Comparison of ENCODE assay signal across 8 cellular contexts in the genomic region with DNA sequence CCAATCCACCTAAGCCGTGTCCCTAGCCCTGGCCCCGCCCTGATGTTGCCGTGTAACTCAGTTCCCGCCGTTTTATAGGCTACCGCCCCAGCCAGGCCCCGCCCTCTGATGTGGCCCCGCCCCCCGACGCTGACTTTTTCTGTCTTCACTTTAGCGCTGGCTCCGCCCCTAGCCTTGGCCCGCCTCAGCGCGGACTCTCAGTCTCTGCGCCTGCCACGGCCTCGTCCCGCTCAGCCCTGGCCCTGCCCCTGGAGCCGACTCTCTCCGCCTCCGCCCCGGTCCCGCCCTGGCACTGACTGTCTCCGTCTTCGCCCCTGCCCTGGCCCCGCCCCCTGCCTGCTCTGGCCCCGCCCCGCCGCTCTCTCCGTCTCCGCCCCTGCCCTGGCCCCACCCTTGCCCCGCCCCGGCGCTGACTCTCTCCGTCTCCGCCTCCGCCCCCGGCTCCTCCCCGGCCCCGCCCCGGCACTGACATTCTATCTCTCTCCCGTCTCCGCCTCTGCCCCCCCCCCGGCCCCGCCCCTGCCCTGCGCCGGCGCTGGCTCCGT. TPM values are rescaled to one million over a fixed set of nuclear protein-coding genes. Genes with fewer than 3 reads are reported as not detected.
A peak's percentile ranks its signal among the peaks of the same experiment; 100 is the strongest.
DNase-seq lines count a peak whose midpoint lies in the region; ATAC-seq, FAIRE-seq and TF ChIP-seq lines count a peak whose summit lies in the region.

No MANE protein-coding gene starts in this region.

- H3K36me3 ChIP-seq in BJ (ENCODE audit: control insufficient read depth, insufficient read depth, low read length), result peaks cover 3% of the 10 kb centered on the region; the same call in 1 of the 2 replicates
- no peaks in the 10 kb centered on the region for H3K36me3 ChIP-seq in HepG2 (replicated peaks in 1 of 2; ENCODE audit: control insufficient read depth in 1 of 2, insufficient read depth in 2 of 2, low read length in 2 of 2)

- H3K4me3 Mint-ChIP-seq in activated CD4-positive, alpha-beta T cell treated with anti-CD3 and anti-CD28 coated beads, Interleukin-2, amount 10 ng/mL, durations not matched to agents 7 days and 5 days, result peak overlapping the region; percentile 91

- H4K20me1 ChIP-seq in HepG2 (ENCODE audit: insufficient read depth, low read length), result no peaks in the 10 kb centered on the region; the same call in 1 of the 2 replicates

- TF ChIP-seq RAD21 in HepG2 (CRISPR knock-in tag; IDR thresholded peaks at IDR 0.05), result no peak

- no peak for FAIRE-seq in HepG2 (lab: Jason Lieb, UNC)

- H3K36me3 Mint-ChIP-seq in activated CD4-positive, alpha-beta T cell treated with anti-CD3 and anti-CD28 coated beads, Interleukin-2, amount 10 ng/mL, durations not matched to agents 7 days and 5 days (ENCODE audit: low read depth), result no peaks in the 10 kb centered on the region

- H3K79me2 ChIP-seq in HepG2 (ENCODE audit: insufficient read depth, low read length), result no peaks in the 10 kb centered on the region

- H3K4me2 ChIP-seq in HepG2 (ENCODE audit: low read depth, low read length), result peak overlapping the region; percentile 50

- H3K4me1 ChIP-seq in HepG2 (ENCODE audit: insufficient read depth, low read length), result peaks cover 11% of the 10 kb centered on the region

- peak overlapping the region; percentile 98 for H3K27ac Mint-ChIP-seq in activated CD4-positive, alpha-beta T cell treated with anti-CD3 and anti-CD28 coated beads, Interleukin-2, amount 10 ng/mL, durations not matched to agents 7 days and 5 days

- no peak for TF ChIP-seq CTCF in BJ (IDR thresholded peaks at IDR 0.05; ENCODE audit: insufficient read depth, low read depth, low read length)
- no peak for TF ChIP-seq CTCF in coronary artery (IDR thresholded peaks at IDR 0.05)
- no peak for TF ChIP-seq CTCF in HepG2 (CRISPR knock-in tag; IDR thresholded peaks at IDR 0.05)

- peak; percentile 87 for ATAC-seq in GM19372 (IDR thresholded peaks at IDR 0.05; ENCODE audit: low read depth, unreplicated experiment)
- peak; percentile 48 for ATAC-seq in HG03469 (IDR thresholded peaks at IDR 0.05; ENCODE audit: unreplicated experiment)
- peak; percentile 89 for ATAC-seq in HepG2

- CTCF ChIA-PET in BJ (lab: Yijun Ruan, JAX) (interaction anchor here (0.9 to 5.0 kb wide), 23 partner anchors 10 to 211 kb away, joined by 3 to 354 read pairs (median 9); a partner anchor contains a TSS), HepG2 (lab: Yijun Ruan, JAX; ENCODE audit: low intra/inter-chr PET ratio, low total read pairs) (interaction anchor here (1.8 to 5.3 kb wide), 3 partner anchors 60 to 193 kb away, joined by 7 to 73 read pairs (median 27); no protein-coding TSS in a partner anchor)
- CTCF ChIA-PET in activated CD4-positive, alpha-beta T cell treated with anti-CD3 and anti-CD28 coated beads, Interleukin-2, amount 10 ng/mL, durations not matched to agents 7 days and 5 days (lab: Charles Lee), result interaction anchor here (0.6 to 4.7 kb wide), 29 partner anchors 10 to 814 kb away, joined by 3 to 75 read pairs (median 8); a partner anchor contains a TSS

- intact Hi-C loops in HepG2 (cut with micrococcal nuclease; ENCODE audit: unreplicated experiment), result loop anchor here (2.0 kb wide), 1 partner anchor 193 kb away; no protein-coding TSS in a partner anchor

- H3K27me3 Mint-ChIP-seq in activated CD4-positive, alpha-beta T cell treated with anti-CD3 and anti-CD28 coated beads, Interleukin-2, amount 10 ng/mL, durations not matched to agents 7 days and 5 days, result no peaks in the 10 kb centered on the region

- H3K9me3 ChIP-seq in HepG2 (ENCODE audit: low read length), result peaks cover 11% of the 10 kb centered on the region

- DNase-seq in BJ (ENCODE audit: low read depth) (peak; percentile 85), NCI-H526 treated with DMSO at 0.1 percent for 48 hours (lab: John Stamatoyannopoulos, UW) (peak; percentile 96), coronary artery (ENCODE audit: low spot score) (peak; percentile 99), HepG2 (ENCODE audit: low spot score) (peak; percentile 84)
- DNase-seq in activated CD4-positive, alpha-beta T cell treated with anti-CD3 and anti-CD28 coated beads, Interleukin-2, amount 10 ng/mL, durations not matched to agents 7 days and 5 days, result peak; percentile 99
- peak; percentile 99 to 100 for DNase-seq in stimulated activated CD4-positive, alpha-beta T cell treated with anti-CD3 and anti-CD28 coated beads, Interleukin-2, amount 100 ng/mL, for 48 hours

- TF ChIP-seq EP300 in HepG2 (IDR thresholded peaks at IDR 0.05; ENCODE audit: low read depth in 2 of 2, low read length in 2 of 2), result no peak
- TF ChIP-seq EP300 in HepG2 (CRISPR knock-in tag; IDR thresholded peaks at IDR 0.05; ENCODE audit: borderline replicate concordance), result no peak

- POLR2A ChIA-PET in BJ (lab: Charles Lee), result interaction anchor here (0.6 to 1.9 kb wide), 4 partner anchors 59 to 505 kb away, joined by 6 to 11 read pairs (median 8); no protein-coding TSS in a partner anchor
- POLR2A ChIA-PET in activated CD4-positive, alpha-beta T cell treated with anti-CD3 and anti-CD28 coated beads, Interleukin-2, amount 10 ng/mL, durations not matched to agents 7 days and 5 days (lab: Charles Lee), result interaction anchor here (1.6 to 2.0 kb wide), 2 partner anchors 26 to 61 kb away, joined by 8 to 10 read pairs; no protein-coding TSS in a partner anchor
- POLR2A ChIA-PET in HepG2 (lab: Yijun Ruan, JAX), result interaction anchor here (0.9 to 2.1 kb wide), 10 partner anchors 23 to 1536 kb away, joined by 3 to 21 read pairs (median 4); a partner anchor contains a TSS

- H3K4me3 ChIP-seq in BJ (ENCODE audit: low read depth, low read length) (peak overlapping the region; percentile 39), coronary artery (peak overlapping the region; percentile 89), HepG2 (replicated peaks in 1 of 3; ENCODE audit: insufficient read depth in 1 of 3, low read depth in 2 of 3, low read length in 3 of 3) (peak overlapping the region in 2 of 3 experiments; percentile 41 to 51; a peak in 3 of 6 replicates)

- H2AFZ ChIP-seq in HepG2 (ENCODE audit: low read length), result no peak overlapping the region

- H3K27ac ChIP-seq in coronary artery, result peak overlapping the region; percentile 66 to 100
- no peak overlapping the region for H3K27ac ChIP-seq in HepG2 (ENCODE audit: extremely low read length, insufficient read depth, low read length)

- no peaks in the 10 kb centered on the region; the same call in 1 of the 2 replicates for H3K27me3 ChIP-seq in BJ (ENCODE audit: control insufficient read depth, insufficient read depth, low read length)
- H3K27me3 ChIP-seq in HepG2 (ENCODE audit: control insufficient read depth in 1 of 2, insufficient read depth in 2 of 2, low read length in 2 of 2), result no peaks in the 10 kb centered on the region

- H3K9ac ChIP-seq in HepG2 (ENCODE audit: insufficient read depth, low read depth, low read length), result no peak overlapping the region

- 3% methylated on average over 40 of the region's 50 CpGs for WGBS in HepG2 (ENCODE audit: low lambda C conversion rate)

- in situ Hi-C loops in HepG2 (cut with HindIII; ENCODE audit: extremely low pct_ligation_motif_present, low pct_unique_long_range_greater_than_20kb), result loop anchor here (5.0 to 10.0 kb wide), 3 partner anchors 59 to 1473 kb away; no protein-coding TSS in a partner anchor

- TF ChIP-seq POLR2A in HepG2 (IDR thresholded peaks at IDR 0.05; ENCODE audit: insufficient read depth in 1 of 2, low read depth in 2 of 2, low read length in 2 of 2), result no peak

- H3K4me1 Mint-ChIP-seq in activated CD4-positive, alpha-beta T cell treated with anti-CD3 and anti-CD28 coated beads, Interleukin-2, amount 10 ng/mL, durations not matched to agents 7 days and 5 days, result peaks cover 22% of the 10 kb centered on the region

- BruUV-seq in HepG2 (replicated peaks; lab: Mats Ljungman, UMichigan), result no TSS peak

- peaks cover 9% of the 10 kb centered on the region for H3K9me3 Mint-ChIP-seq in activated CD4-positive, alpha-beta T cell treated with anti-CD3 and anti-CD28 coated beads, Interleukin-2, amount 10 ng/mL, durations not matched to agents 7 days and 5 days

RNA-seq across cellular contexts. Expression of a gene that starts 5.2 kb away (rescaled TPM):
- polyA plus RNA-seq in BJ (2011; rRNA removed), result 0.02 and 0.13 TPM in 2 replicates
- 0.31 and 0.38 TPM in 2 replicates for polyA minus RNA-seq in BJ (2011; rRNA and poly(A)+ RNA removed)
- total RNA-seq in activated CD4-positive, alpha-beta T cell treated with anti-CD3 and anti-CD28 coated beads, Interleukin-2, amount 10 ng/mL, durations not matched to agents 7 days and 5 days, result not detected
- total RNA-seq in HepG2 (2016; rRNA removed; fragmentation: Illumina TruSeq; extraction: Trizol), result 0.04 TPM in 1 of 2 replicates, not detected in the other
- not detected in 2 replicates for total RNA-seq in HepG2 (2016; cell fraction: cytosol; rRNA removed; fragmentation: Illumina TruSeq; extraction: Trizol; ENCODE audit: low read depth)
- not detected in 2 replicates for total RNA-seq in HepG2 (2016; cell fraction: insoluble cytoplasmic fraction; rRNA removed; fragmentation: Illumina TruSeq; extraction: Trizol)
- not detected in 2 replicates for total RNA-seq in HepG2 (2016; cell fraction: membrane; rRNA removed; fragmentation: Illumina TruSeq; extraction: Trizol)
- total RNA-seq in HepG2 (2016; cell fraction: nucleus; rRNA removed; fragmentation: Illumina TruSeq; extraction: Trizol), result not detected in 2 replicates
- 0.03 and 0.05 TPM in 2 replicates for polyA plus RNA-seq in HepG2 (2011; rRNA removed)
- polyA plus RNA-seq in HepG2 (2011; cell fraction: cytosol; rRNA removed), result 0.11 TPM in 1 of 2 replicates, not detected in the other
- polyA plus RNA-seq in HepG2 (2011; cell fraction: nucleus; rRNA removed), result 0.66 and 0.77 TPM in 2 replicates
- 0.05 TPM in 1 of 2 replicates, not detected in the other for polyA plus RNA-seq in HepG2 (2012)
- polyA plus RNA-seq in HepG2 (2016; cell fraction: cytosol; fragmentation: Illumina TruSeq; extraction: Trizol; ENCODE audit: low read depth), result not detected in 2 replicates
- not detected in 2 replicates for polyA plus RNA-seq in HepG2 (2016; cell fraction: insoluble cytoplasmic fraction; fragmentation: Illumina TruSeq; extraction: Trizol; ENCODE audit: low read depth)
- not detected in 2 replicates for polyA plus RNA-seq in HepG2 (2016; cell fraction: membrane; fragmentation: Illumina TruSeq; extraction: Trizol; ENCODE audit: low read depth)
- polyA plus RNA-seq in HepG2 (2016; cell fraction: nucleus; fragmentation: Illumina TruSeq; extraction: Trizol; ENCODE audit: insufficient read depth, low read depth), result 0.26 TPM in 1 of 2 replicates, not detected in the other
- 0.12 TPM in 1 of 2 replicates, not detected in the other for polyA minus RNA-seq in HepG2 (2011; rRNA and poly(A)+ RNA removed; ENCODE audit: low replicate concordance)
- not detected in 2 replicates for polyA minus RNA-seq in HepG2 (2011; cell fraction: cytosol; rRNA and poly(A)+ RNA removed)
- 0.12 and 0.26 TPM in 2 replicates for polyA minus RNA-seq in HepG2 (2011; cell fraction: nucleus; rRNA and poly(A)+ RNA removed)

RNA-seq across cellular contexts. Expression of a gene that starts 39.4 kb away (rescaled TPM):
- 1.6 and 2.1 TPM in 2 replicates for polyA plus RNA-seq in BJ (2011; rRNA removed)
- polyA minus RNA-seq in BJ (2011; rRNA and poly(A)+ RNA removed), result 2.7 and 2.8 TPM in 2 replicates
- 100 to 1,000 TPM; 481 to 584 TPM for total RNA-seq in activated CD4-positive, alpha-beta T cell treated with anti-CD3 and anti-CD28 coated beads, Interleukin-2, amount 10 ng/mL, durations not matched to agents 7 days and 5 days
- total RNA-seq in HepG2 (2016; rRNA removed; fragmentation: Illumina TruSeq; extraction: Trizol), result 0.34 and 0.86 TPM in 2 replicates
- 0.18 and 0.30 TPM in 2 replicates for total RNA-seq in HepG2 (2016; cell fraction: cytosol; rRNA removed; fragmentation: Illumina TruSeq; extraction: Trizol; ENCODE audit: low read depth)
- 0.18 and 0.45 TPM in 2 replicates for total RNA-seq in HepG2 (2016; cell fraction: insoluble cytoplasmic fraction; rRNA removed; fragmentation: Illumina TruSeq; extraction: Trizol)
- 0.48 and 0.56 TPM in 2 replicates for total RNA-seq in HepG2 (2016; cell fraction: membrane; rRNA removed; fragmentation: Illumina TruSeq; extraction: Trizol)
- total RNA-seq in HepG2 (2016; cell fraction: nucleus; rRNA removed; fragmentation: Illumina TruSeq; extraction: Trizol), result 0.34 and 0.53 TPM in 2 replicates
- polyA plus RNA-seq in HepG2 (2011; rRNA removed), result 0.41 and 0.76 TPM in 2 replicates
- 0.64 and 0.79 TPM in 2 replicates for polyA plus RNA-seq in HepG2 (2011; cell fraction: cytosol; rRNA removed)
- 0.59 and 0.61 TPM in 2 replicates for polyA plus RNA-seq in HepG2 (2011; cell fraction: nucleus; rRNA removed)
- 0.19 and 0.38 TPM in 2 replicates for polyA plus RNA-seq in HepG2 (2012)
- 0.33 and 0.38 TPM in 2 replicates for polyA plus RNA-seq in HepG2 (2016; cell fraction: cytosol; fragmentation: Illumina TruSeq; extraction: Trizol; ENCODE audit: low read depth)
- 0.57 and 0.76 TPM in 2 replicates for polyA plus RNA-seq in HepG2 (2016; cell fraction: insoluble cytoplasmic fraction; fragmentation: Illumina TruSeq; extraction: Trizol; ENCODE audit: low read depth)
- polyA plus RNA-seq in HepG2 (2016; cell fraction: membrane; fragmentation: Illumina TruSeq; extraction: Trizol; ENCODE audit: low read depth), result 0.54 and 0.79 TPM in 2 replicates
- 1.1 TPM in 2 replicates for polyA plus RNA-seq in HepG2 (2016; cell fraction: nucleus; fragmentation: Illumina TruSeq; extraction: Trizol; ENCODE audit: insufficient read depth, low read depth)
- 2.1 and 4.6 TPM in 2 replicates for polyA minus RNA-seq in HepG2 (2011; rRNA and poly(A)+ RNA removed; ENCODE audit: low replicate concordance)
- polyA minus RNA-seq in HepG2 (2011; cell fraction: cytosol; rRNA and poly(A)+ RNA removed), result 0.59 TPM in 1 of 2 replicates, not detected in the other
- not detected in 2 replicates for polyA minus RNA-seq in HepG2 (2011; cell fraction: nucleus; rRNA and poly(A)+ RNA removed)

Comparison
In these comparisons a context has a peak if more than half of its experiments do, and no peak if none do; other contexts are left out.
1. H3K4me3 ChIP-seq: peak in every context shown above with its lines; median percentile 89 in coronary artery; 46 in HepG2; 39 in BJ.
2. RNA of a gene that starts 39.4 kb away (total RNA-seq): 481 to 584 TPM in activated CD4-positive, alpha-beta T cell treated with anti-CD3 and anti-CD28 coated beads, Interleukin-2, amount 10 ng/mL, durations not matched to agents 7 days and 5 days; 0.18 to 0.86 TPM in HepG2; every median in the first group is over 100 times any median in the second.
3. Peak in every context shown above with its lines, with median percentiles within 50 percentile points of each other: DNase-seq and ATAC-seq.